Comparison of ENCODE assay signal across 21 cellular contexts in the genomic region with DNA sequence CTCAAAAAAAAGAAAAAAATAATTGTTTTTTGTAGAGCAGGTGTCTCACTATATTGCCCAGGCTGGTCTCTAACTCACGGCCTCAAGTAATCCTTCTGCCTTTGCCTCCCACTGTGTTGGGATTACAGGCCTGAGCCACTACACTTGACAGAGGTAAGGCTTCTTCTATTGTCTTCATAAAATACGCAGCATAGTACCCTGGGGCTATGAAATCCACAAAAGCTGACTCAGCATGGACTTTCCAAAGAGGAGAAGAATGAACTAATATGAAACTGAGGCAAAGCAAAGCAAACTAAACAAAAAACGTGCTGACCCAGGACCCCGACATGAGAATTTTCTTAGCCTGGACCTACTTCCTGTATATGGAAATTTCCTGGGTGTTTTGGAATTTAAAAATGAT. TPM values are rescaled to one million over a fixed set of nuclear protein-coding genes. Genes with fewer than 3 reads are reported as not detected.
DNase-seq lines count a peak whose midpoint lies in the region; ATAC-seq and TF ChIP-seq lines count a peak whose summit lies in the region.
"Had no signal": no experiment of that assay in that cellular context is flagged by ENCODE, and none has a peak within 500 bp of the region (broad histone marks: within the 10 kb centered on the region; RNA-seq: fewer than 3 reads in every experiment).

No MANE protein-coding gene starts in this region.

- peaks cover 89% of the 10 kb centered on the region for H3K36me3 Mint-ChIP-seq in activated T-cell treated with anti-CD3 and anti-CD28 coated beads, Interleukin-2, amount 50 U/mL, for 24 hours (ENCODE audit: low read depth)
- H3K36me3 Mint-ChIP-seq in endodermal cell (ENCODE audit: low read depth), result peaks cover 51% of the 10 kb centered on the region
- H3K36me3 Mint-ChIP-seq in natural killer cell, result peaks cover 11% of the 10 kb centered on the region

- intact Hi-C loops in natural killer cell (cut with micrococcal nuclease), result no loop called here

- H3K4me1 ChIP-seq in endodermal cell (ENCODE audit: control insufficient read depth, insufficient read depth, low read length), result no peaks in the 10 kb centered on the region

- no peaks in the 10 kb centered on the region for H3K27me3 ChIP-seq in endodermal cell (ENCODE audit: control insufficient read depth, insufficient read depth, low read length, poor library complexity, severe bottlenecking)

- DNase-seq in activated T-cell treated with anti-CD3 and anti-CD28 coated beads, Interleukin-2, amount 50 U/mL, for 24 hours, result no peak
- no peak for DNase-seq in activated T-cell treated with anti-CD3 and anti-CD28 coated beads for 4 hours
- no peak for DNase-seq in RWPE1 (ENCODE audit: low spot score)
- DNase-seq in endodermal cell, result peak; percentile 40
- DNase-seq in natural killer cell, result no peak
- DNase-seq in foreskin melanocyte, result no peak
- DNase-seq: CD4-positive, alpha-beta T cell; DMS153; GF-D8; HCEC 1CT; Karpas-422; MM.1S; NCI-H1092 treated with DMSO at 0.1 percent for 48 hours; NCI-H2081; NCI-H2171 treated with DMSO at 0.1 percent for 48 hours; NCI-H446; NCI-H526 treated with DMSO at 0.1 percent for 48 hours had no signal

- H3K27ac ChIP-seq in RWPE1 (peak overlapping the region; percentile 63), endodermal cell (ENCODE audit: low read depth, low read length) (no peak overlapping the region)

- H3K36me3 ChIP-seq in endodermal cell (ENCODE audit: control insufficient read depth, insufficient read depth, low read length), result peaks cover 64% of the 10 kb centered on the region

- no peak overlapping the region for H3K4me3 Mint-ChIP-seq in activated T-cell treated with anti-CD3 and anti-CD28 coated beads, Interleukin-2, amount 50 U/mL, for 24 hours
- H3K4me3 Mint-ChIP-seq in endodermal cell, result no peak overlapping the region
- H3K4me3 Mint-ChIP-seq in natural killer cell, result no peak overlapping the region
- H3K4me3 Mint-ChIP-seq: CD4-positive, alpha-beta T cell had no signal

- no peaks in the 10 kb centered on the region for H3K4me1 Mint-ChIP-seq in activated T-cell treated with anti-CD3 and anti-CD28 coated beads, Interleukin-2, amount 50 U/mL, for 24 hours (ENCODE audit: low read depth)
- no peaks in the 10 kb centered on the region for H3K4me1 Mint-ChIP-seq in endodermal cell
- peaks cover 0 to 2% of the 10 kb centered on the region in 2 donors for H3K4me1 Mint-ChIP-seq in natural killer cell

- CTCF ChIA-PET in RWPE1 (lab: Yijun Ruan, JAX), result interaction anchor here (0.8 kb wide), 1 partner anchor 45 kb away, joined by 3 read pairs; no protein-coding TSS in a partner anchor

- ATAC-seq in HG03571 (IDR thresholded peaks at IDR 0.05; ENCODE audit: unreplicated experiment), result no peak
- no peak for ATAC-seq in natural killer cell
- ATAC-seq: Panc1, Right ventricle myocardium inferior had no signal

- no peaks in the 10 kb centered on the region for H3K9me3 Mint-ChIP-seq in activated T-cell treated with anti-CD3 and anti-CD28 coated beads, Interleukin-2, amount 50 U/mL, for 24 hours
- H3K9me3 Mint-ChIP-seq in endodermal cell (no peaks in the 10 kb centered on the region), natural killer cell (no peaks in the 10 kb centered on the region)
- H3K9me3 Mint-ChIP-seq: CD4-positive, alpha-beta T cell had no signal

- TF ChIP-seq CTCF in RWPE1 (conservative IDR thresholded peaks at IDR 0.05; ENCODE audit: low read depth) (no peak), endodermal cell (conservative IDR thresholded peaks at IDR 0.05) (no peak), natural killer cell (IDR thresholded peaks at IDR 0.05) (no peak)

- H3K9ac ChIP-seq in endodermal cell (ENCODE audit: extremely low read depth, low read length, poor library complexity, severe bottlenecking), result no peak overlapping the region

- POLR2A ChIA-PET in RWPE1 (lab: Yijun Ruan, JAX; ENCODE audit: low non-redundant PET), result no interaction called here

- peak overlapping the region; percentile 77 for H3K27ac Mint-ChIP-seq in activated T-cell treated with anti-CD3 and anti-CD28 coated beads, Interleukin-2, amount 50 U/mL, for 24 hours
- H3K27ac Mint-ChIP-seq in endodermal cell (no peak overlapping the region), natural killer cell (no peak overlapping the region)
- H3K27ac Mint-ChIP-seq: CD4-positive, alpha-beta T cell had no signal

- no peaks in the 10 kb centered on the region for H3K9me3 ChIP-seq in endodermal cell (ENCODE audit: control insufficient read depth, low read length)

- no peaks in the 10 kb centered on the region for H3K27me3 Mint-ChIP-seq in activated T-cell treated with anti-CD3 and anti-CD28 coated beads, Interleukin-2, amount 50 U/mL, for 24 hours
- H3K27me3 Mint-ChIP-seq in endodermal cell (ENCODE audit: insufficient read depth), result no peaks in the 10 kb centered on the region
- no peaks in the 10 kb centered on the region for H3K27me3 Mint-ChIP-seq in natural killer cell (ENCODE audit: low read depth in 2 of 2)
- H3K27me3 Mint-ChIP-seq: CD4-positive, alpha-beta T cell had no signal

- H3K4me3 ChIP-seq in endodermal cell (ENCODE audit: low read length), result no peak overlapping the region

- 91% methylated on average over 3 to 4 of the region's 4 CpGs for WGBS in endodermal cell (ENCODE audit: insufficient coverage in 1 of 2, insufficient read length in 1 of 2), 2 experiments

RNA-seq across cellular contexts. Expression of a gene that starts 18.5 kb away (rescaled TPM):
- total RNA-seq in endodermal cell, result 10 to 100 TPM; 69.4 to 82.6 TPM
- 46.1 TPM for polyA plus RNA-seq in endodermal cell (2013, experiment 1 of 2)
- 39.7 TPM for polyA plus RNA-seq in endodermal cell (2013, experiment 2 of 2)
- total RNA-seq in natural killer cell, result 10 to 100 TPM; 38.7 to 53.6 (median 42.8) TPM

RNA-seq across cellular contexts. Expression of a gene that starts 23.6 kb away (rescaled TPM):
- total RNA-seq in endodermal cell (10 to 100 TPM; 68.5 to 75.2 TPM), natural killer cell (10 to 100 TPM; 56.8 to 62.6 (median 59.5) TPM)
- polyA plus RNA-seq in endodermal cell (2013, experiment 1 of 2), result 91.8 TPM
- 94.9 TPM for polyA plus RNA-seq in endodermal cell (2013, experiment 2 of 2)

RNA-seq across cellular contexts. Expression of a gene that starts 49.8 kb away (rescaled TPM):
- total RNA-seq in endodermal cell (100 to 1,000 TPM; 120 to 170 TPM), natural killer cell (under 1 TPM in 1 of 3 donors, not detected in 2; 0.15 TPM)
- polyA plus RNA-seq in endodermal cell (2013, experiment 1 of 2), result 187 TPM
- polyA plus RNA-seq in endodermal cell (2013, experiment 2 of 2), result 180 TPM
- total RNA-seq: A172; CD4-positive, alpha-beta T cell had no signal

Comparison
In these comparisons a context has a peak if more than half of its experiments do, and no peak if none do; other contexts are left out.
1. RNA of a gene that starts 49.8 kb away (total RNA-seq): 120 to 170 TPM in endodermal cell; 0.15 TPM in natural killer cell; every median in the first group is over 100 times any median in the second.